In the genomic region with DNA sequence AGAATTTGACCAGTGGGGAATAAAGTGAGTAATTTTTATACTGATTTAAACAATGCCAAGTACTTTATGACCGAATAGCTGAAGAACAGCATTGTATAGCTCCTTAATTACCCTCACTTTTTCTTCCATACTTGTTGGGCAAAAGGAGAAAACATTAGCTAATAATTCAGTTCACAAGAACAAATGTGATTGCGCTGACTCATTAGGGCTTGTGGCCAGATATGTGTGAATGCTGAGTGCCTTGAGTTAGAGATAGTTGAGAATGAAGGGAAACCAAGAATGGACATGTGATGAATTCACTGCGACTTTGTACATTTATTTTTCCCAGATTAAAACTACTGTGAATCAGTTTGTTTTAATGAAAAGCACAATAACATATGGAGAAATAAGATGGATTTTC, we compare ENCODE assay signal across 19 cellular contexts.
"Had no signal": no experiment of that assay in that cellular context is flagged by ENCODE, and none has a peak within 500 bp of the region (broad histone marks: within the 10 kb centered on the region; RNA-seq: fewer than 3 reads in every experiment).

No MANE protein-coding gene starts in this region.

- DNase-seq: activated B cell treated with CpG ODN at 0.5 μM for 24 hours; activated CD4-positive, alpha-beta memory T cell treated with anti-CD3 and anti-CD28 coated beads for 36 hours; activated CD4-positive, alpha-beta T cell treated with anti-CD3 and anti-CD28 coated beads for 4 hours; activated T-cell treated with anti-CD3 and anti-CD28 coated beads for 4 hours; cortex of kidney; effector memory CD4-positive, alpha-beta T cell; gastrocnemius medialis; head of caudate nucleus; kidney glomerular epithelial cell; left ventricle myocardium superior; mucosa of descending colon; naive thymus-derived CD4-positive, alpha-beta T cell; right cardiac atrium; stimulated activated naive CD8-positive, alpha-beta T cell treated with anti-CD3 and anti-CD28 coated beads, Interleukin-15, Interleukin-2, amounts not matched to agents 100 U/mL and 50 U/mL, for 24 hours; substantia nigra; T-helper 9 cell; tibial artery had no signal

- ATAC-seq: gastrocnemius medialis; left ventricle myocardium superior; mucosa of descending colon; naive thymus-derived CD4-positive, alpha-beta T cell; right cardiac atrium; stimulated activated naive CD8-positive, alpha-beta T cell treated with anti-CD3 and anti-CD28 coated beads, Interleukin-15, Interleukin-2, amounts not matched to agents 100 U/mL and 50 U/mL, for 24 hours had no signal

- H3K4me3 ChIP-seq: gastrocnemius medialis, mucosa of descending colon, neural progenitor cell, skin epidermis, tibial artery had no signal
